ENCODE assay signal across 8 cellular contexts in genomic region chr1:156618853-156619581, GRCh38. TPM values are rescaled to one million over a fixed set of nuclear protein-coding genes. Genes with fewer than 3 reads are reported as not detected.
DNase-seq lines count a peak whose midpoint lies in the region; ATAC-seq and TF ChIP-seq lines count a peak whose summit lies in the region.

Gene HAPLN2 (plus strand): TSS chr1:156619415. CDS start chr1:156623491, 4,076 bp downstream.

- CTCF ChIA-PET in CD8-positive, alpha-beta T cell (lab: Charles Lee) = interaction anchor here (0.6 to 1.9 kb wide), 6 partner anchors 35 to 173 kb away, joined by 3 to 7 read pairs (median 4); no protein-coding TSS in a partner anchor
- CTCF ChIA-PET in HEK293 (lab: Yijun Ruan, JAX) = interaction anchor here (0.5 to 4.7 kb wide), 32 partner anchors 8 to 1208 kb away, joined by 3 to 45 read pairs (median 5); partner anchors contain the start of genes CRABP2, GPATCH4, NAXE and NES

- no peaks in the 10 kb centered on the region for H3K9me3 Mint-ChIP-seq in CD8-positive, alpha-beta T cell

- TF ChIP-seq CTCF in CD8-positive, alpha-beta T cell (IDR thresholded peaks at IDR 0.05) = no peak
- peak; percentile 54; the same call in 1 of the 2 replicates for TF ChIP-seq CTCF in HEK293 (tag by site-specific recombination; IDR thresholded peaks at IDR 0.05)
- TF ChIP-seq CTCF in tibial artery (IDR thresholded peaks at IDR 0.05) = no peak

- H3K36me3 ChIP-seq in CD8-positive, alpha-beta T cell (ENCODE audit: insufficient read depth, low read length) = no peaks in the 10 kb centered on the region
- H3K36me3 ChIP-seq in HEK293 (ENCODE audit: control insufficient read depth in 2 of 2, insufficient read depth in 1 of 2, low read length in 2 of 2) (no peaks in the 10 kb centered on the region), iPS-20b (ENCODE audit: insufficient read depth, low read depth, low read length) (no peaks in the 10 kb centered on the region), tibial artery (no peaks in the 10 kb centered on the region)

- peaks cover 5% of the 10 kb centered on the region for H3K4me1 Mint-ChIP-seq in CD8-positive, alpha-beta T cell (ENCODE audit: low read depth)

- no peak within 1 kb of the TSS for H3K4me3 ChIP-seq in CD8-positive, alpha-beta T cell (ENCODE audit: low read depth, low read length)
- H3K4me3 ChIP-seq in HEK293 (ENCODE audit: low read depth, low read length) = no peak within 1 kb of the TSS
- H3K4me3 ChIP-seq in iPS-20b (ENCODE audit: low read length) = peak within 1 kb of the TSS; percentile 41; the same call in 1 of the 2 replicates
- no peak within 1 kb of the TSS for H3K4me3 ChIP-seq in tibial artery

- peaks cover 6% of the 10 kb centered on the region for H3K4me1 ChIP-seq in CD8-positive, alpha-beta T cell (ENCODE audit: insufficient read depth, low read length)
- H3K4me1 ChIP-seq in HEK293 (ENCODE audit: control insufficient read depth, insufficient read depth, low read length) = peaks cover 5% of the 10 kb centered on the region
- no peaks in the 10 kb centered on the region for H3K4me1 ChIP-seq in iPS-20b (ENCODE audit: insufficient read depth, low read length)
- H3K4me1 ChIP-seq in tibial artery = peaks cover 0 to 36% (median 25%) of the 10 kb centered on the region in 4 donors

- POLR2A ChIA-PET in CD8-positive, alpha-beta T cell (lab: Charles Lee) = no interaction called here
- POLR2A ChIA-PET in HEK293 (lab: Yijun Ruan, JAX) = interaction anchor here (0.7 to 1.3 kb wide), 2 partner anchors 42 to 109 kb away, joined by 6 to 7 read pairs; partner anchors contain the start of genes ISG20L2 and METTL25B

- H3K9ac ChIP-seq in iPS-20b (ENCODE audit: low read depth, low read length) = no peak within 1 kb of the TSS

- H3K27me3 ChIP-seq in CD8-positive, alpha-beta T cell (ENCODE audit: insufficient read depth, low read length) = peaks cover 14% of the 10 kb centered on the region
- peaks cover 55% of the 10 kb centered on the region for H3K27me3 ChIP-seq in iPS-20b (ENCODE audit: insufficient read depth, low read length)
- peaks cover 0 to 9% of the 10 kb centered on the region in 2 donors for H3K27me3 ChIP-seq in tibial artery

- peaks cover 50% of the 10 kb centered on the region for H3K27me3 Mint-ChIP-seq in CD8-positive, alpha-beta T cell (ENCODE audit: low read depth)

- peak; percentile 40 for ATAC-seq in CD8-positive, alpha-beta T cell
- no peak for ATAC-seq in GM19455 (IDR thresholded peaks at IDR 0.05; ENCODE audit: unreplicated experiment)

- intact Hi-C loops in CD8-positive, alpha-beta T cell (cut with DNase I, micrococcal nuclease) = no loop called here
- intact Hi-C loops in tibial artery (cut with DNase I; ENCODE audit: low total_unique reads) = no loop called here

- H3K27ac ChIP-seq in CD8-positive, alpha-beta T cell (ENCODE audit: low read depth, low read length) = no peak within 1 kb of the TSS
- H3K27ac ChIP-seq in HEK293 (ENCODE audit: extremely low read depth, low read depth, low read length) = no peak within 1 kb of the TSS
- no peak within 1 kb of the TSS for H3K27ac ChIP-seq in iPS-20b (ENCODE audit: low read length)
- no peak within 1 kb of the TSS for H3K27ac ChIP-seq in tibial artery

- H3K4me3 Mint-ChIP-seq in CD8-positive, alpha-beta T cell = no peak within 1 kb of the TSS

- no peaks in the 10 kb centered on the region for H3K36me3 Mint-ChIP-seq in CD8-positive, alpha-beta T cell

- peak in 2 of 7 experiments; percentile 23 to 28 for DNase-seq in CD8-positive, alpha-beta T cell
- DNase-seq in UCSD-AML1 (lab: John Stamatoyannopoulos, UW; ENCODE audit: unreplicated experiment) (peak; percentile 30), tibial artery (no peak), kidney glomerular epithelial cell (lab: John Stamatoyannopoulos, UW) (no peak), amniotic stem cell (lab: John Stamatoyannopoulos, UW) (no peak)

- no peak within 1 kb of the TSS for H3K27ac Mint-ChIP-seq in CD8-positive, alpha-beta T cell

- no peaks in the 10 kb centered on the region for H3K9me3 ChIP-seq in CD8-positive, alpha-beta T cell (ENCODE audit: low read length)
- H3K9me3 ChIP-seq in HEK293 (ENCODE audit: control insufficient read depth, insufficient read depth, low read depth, low read length) = no peaks in the 10 kb centered on the region
- no peaks in the 10 kb centered on the region for H3K9me3 ChIP-seq in iPS-20b (ENCODE audit: insufficient read depth, low read depth, low read length)
- no peaks in the 10 kb centered on the region for H3K9me3 ChIP-seq in tibial artery

TF ChIP-seq in HEK293, 187 proteins besides CTCF, POLR2A, EP300 and RAD21 (continues in another document):
- TF ChIP-seq ZBTB17 (tag by site-specific recombination; IDR thresholded peaks at IDR 0.05) (peak; percentile 49), ZNF335 (tag by site-specific recombination; conservative IDR thresholded peaks at IDR 0.05) (0 out of 2 replicates have a peak, but pooled peaks have one; percentile 14), ZSCAN5A (tag by site-specific recombination; IDR thresholded peaks at IDR 0.05) (no peak), ZNF501 (tag by site-specific recombination; IDR thresholded peaks at IDR 0.05) (no peak), ZNF341 (tag by site-specific recombination; IDR thresholded peaks at IDR 0.05; ENCODE audit: low read depth) (peak; percentile 50; the same call in 1 of the 2 replicates), MZF1 (tag by site-specific recombination; IDR thresholded peaks at IDR 0.05; ENCODE audit: borderline replicate concordance) (peak; percentile 39; the same call in 1 of the 2 replicates), PRDM1 (tag by site-specific recombination; IDR thresholded peaks at IDR 0.05) (0 out of 2 replicates have a peak, but pooled peaks have one; percentile 11), ZNF600 (tag by site-specific recombination; IDR thresholded peaks at IDR 0.05) (0 out of 2 replicates have a peak, but pooled peaks have one; percentile 13), KLF8 (tag by site-specific recombination; IDR thresholded peaks at IDR 0.05) (0 out of 2 replicates have a peak, but pooled peaks have one; percentile 13), REST (tag by site-specific recombination; IDR thresholded peaks at IDR 0.05) (peak; percentile 60; the same call in 1 of the 2 replicates)
- TF ChIP-seq, protein P1, sequence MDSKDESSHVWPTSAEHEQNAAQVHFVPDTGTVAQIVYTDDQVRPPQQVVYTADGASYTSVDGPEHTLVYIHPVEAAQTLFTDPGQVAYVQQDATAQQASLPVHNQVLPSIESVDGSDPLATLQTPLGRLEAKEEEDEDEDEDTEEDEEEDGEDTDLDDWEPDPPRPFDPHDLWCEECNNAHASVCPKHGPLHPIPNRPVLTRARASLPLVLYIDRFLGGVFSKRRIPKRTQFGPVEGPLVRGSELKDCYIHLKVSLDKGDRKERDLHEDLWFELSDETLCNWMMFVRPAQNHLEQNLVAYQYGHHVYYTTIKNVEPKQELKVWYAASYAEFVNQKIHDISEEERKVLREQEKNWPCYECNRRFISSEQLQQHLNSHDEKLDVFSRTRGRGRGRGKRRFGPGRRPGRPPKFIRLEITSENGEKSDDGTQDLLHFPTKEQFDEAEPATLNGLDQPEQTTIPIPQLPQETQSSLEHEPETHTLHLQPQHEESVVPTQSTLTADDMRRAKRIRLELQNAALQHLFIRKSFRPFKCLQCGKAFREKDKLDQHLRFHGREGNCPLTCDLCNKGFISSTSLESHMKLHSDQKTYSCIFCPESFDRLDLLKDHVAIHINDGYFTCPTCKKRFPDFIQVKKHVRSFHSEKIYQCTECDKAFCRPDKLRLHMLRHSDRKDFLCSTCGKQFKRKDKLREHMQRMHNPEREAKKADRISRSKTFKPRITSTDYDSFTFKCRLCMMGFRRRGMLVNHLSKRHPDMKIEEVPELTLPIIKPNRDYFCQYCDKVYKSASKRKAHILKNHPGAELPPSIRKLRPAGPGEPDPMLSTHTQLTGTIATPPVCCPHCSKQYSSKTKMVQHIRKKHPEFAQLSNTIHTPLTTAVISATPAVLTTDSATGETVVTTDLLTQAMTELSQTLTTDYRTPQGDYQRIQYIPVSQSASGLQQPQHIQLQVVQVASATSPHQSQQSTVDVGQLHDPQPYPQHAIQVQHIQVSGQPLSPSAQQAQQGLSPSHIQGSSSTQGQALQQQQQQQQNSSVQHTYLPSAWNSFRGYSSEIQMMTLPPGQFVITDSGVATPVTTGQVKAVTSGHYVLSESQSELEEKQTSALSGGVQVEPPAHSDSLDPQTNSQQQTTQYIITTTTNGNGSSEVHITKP (tag by site-specific recombination; IDR thresholded peaks at IDR 0.05) = peak; percentile 78

RNA-seq across cellular contexts. Expression of gene HAPLN2, which starts in this region (rescaled TPM):
- total RNA-seq in CD8-positive, alpha-beta T cell = under 1 TPM; 0.24 to 0.39 TPM

Comparison
In these comparisons a context has a peak if more than half of its experiments do, and no peak if none do; other contexts are left out.
1. Peak in ATAC-seq in CD8-positive, alpha-beta T cell; RNA of the gene not detected or under 1 TPM.